Comparison of ENCODE assay signal across 8 cellular contexts in genomic region chr20:63537525-63538203, GRCh38. TPM values are rescaled to one million over a fixed set of nuclear protein-coding genes. Genes with fewer than 3 reads are reported as not detected.
DNase-seq lines count a peak whose midpoint lies in the region; ATAC-seq and TF ChIP-seq lines count a peak whose summit lies in the region.

No MANE protein-coding gene starts in this region.

- H3K9me3 Mint-ChIP-seq in nephron progenitor cell: no peaks in the 10 kb centered on the region
- H3K9me3 Mint-ChIP-seq in stimulated activated naive CD8-positive, alpha-beta T cell treated with anti-CD3 and anti-CD28 coated beads, Interleukin-15, amount 100 ng/mL, for 72 hours: no peaks in the 10 kb centered on the region

- peak; percentile 96 for DNase-seq in EL
- peak; percentile 84 for DNase-seq in KBM-7
- DNase-seq in Peyer's patch: peak; percentile 87 to 96 (median 96)
- DNase-seq in activated T-helper 1 cell treated with Interleukin-2 at 50 U/mL for 16 hours (ENCODE audit: low read depth): peak; percentile 84
- DNase-seq in fibroblast of peridontal ligament (ENCODE audit: extremely low read depth): peak; percentile 86
- peak; percentile 90 for DNase-seq in nephron progenitor cell
- DNase-seq in stimulated activated naive CD8-positive, alpha-beta T cell treated with anti-CD3 and anti-CD28 coated beads, Interleukin-15, amount 100 ng/mL, for 72 hours: peak; percentile 98 to 99

- no peaks in the 10 kb centered on the region for H3K27me3 Mint-ChIP-seq in nephron progenitor cell (ENCODE audit: low read depth, poor library complexity)
- no peaks in the 10 kb centered on the region for H3K27me3 Mint-ChIP-seq in stimulated activated naive CD8-positive, alpha-beta T cell treated with anti-CD3 and anti-CD28 coated beads, Interleukin-15, amount 100 ng/mL, for 72 hours

- TF ChIP-seq POLR2A in Peyer's patch (IDR thresholded peaks at IDR 0.05): peak; percentile 94 to 95

- H3K36me3 Mint-ChIP-seq in nephron progenitor cell (ENCODE audit: low read depth): no peaks in the 10 kb centered on the region

- peak overlapping the region; percentile 39 to 66 (median 52) for H3K4me3 ChIP-seq in Peyer's patch

- H3K36me3 ChIP-seq in Peyer's patch: no peaks in the 10 kb centered on the region

- in situ Hi-C loops in KBM-7 (cut with MboI; ENCODE audit: low pct_unique_long_range_greater_than_20kb, low sequenced_read_pairs): no loop called here

- H3K4me1 ChIP-seq in Peyer's patch: peaks cover 4 to 29% (median 19%) of the 10 kb centered on the region in 4 donors

- TF ChIP-seq CTCF in Peyer's patch (IDR thresholded peaks at IDR 0.05) (peak; percentile 97 to 99 (median 98)), nephron progenitor cell (IDR thresholded peaks at IDR 0.05) (peak; percentile 96)

- H3K27me3 ChIP-seq in Peyer's patch: no peaks in the 10 kb centered on the region

- H3K9me3 ChIP-seq in Peyer's patch: no peaks in the 10 kb centered on the region

- H3K27ac ChIP-seq in Peyer's patch: peak overlapping the region; percentile 73 to 98 (median 94)

- peak; percentile 84 for ATAC-seq in GM21737 (IDR thresholded peaks at IDR 0.05; ENCODE audit: unreplicated experiment)
- peak; percentile 96 for ATAC-seq in stimulated activated naive CD8-positive, alpha-beta T cell treated with anti-CD3 and anti-CD28 coated beads, Interleukin-15, amount 100 ng/mL, for 72 hours

- no peak overlapping the region for H3K27ac Mint-ChIP-seq in nephron progenitor cell
- H3K27ac Mint-ChIP-seq in stimulated activated naive CD8-positive, alpha-beta T cell treated with anti-CD3 and anti-CD28 coated beads, Interleukin-15, amount 100 ng/mL, for 72 hours: peak overlapping the region; percentile 67 to 90

- no peak overlapping the region for H3K4me3 Mint-ChIP-seq in nephron progenitor cell
- H3K4me3 Mint-ChIP-seq in stimulated activated naive CD8-positive, alpha-beta T cell treated with anti-CD3 and anti-CD28 coated beads, Interleukin-15, amount 100 ng/mL, for 72 hours: peak overlapping the region; percentile 73 to 78

- H3K4me1 Mint-ChIP-seq in nephron progenitor cell: peaks cover 6% of the 10 kb centered on the region
- peaks cover 34% of the 10 kb centered on the region for H3K4me1 Mint-ChIP-seq in stimulated activated naive CD8-positive, alpha-beta T cell treated with anti-CD3 and anti-CD28 coated beads, Interleukin-15, amount 100 ng/mL, for 72 hours

RNA-seq across cellular contexts. Expression of gene PTK6, which starts 0.5 kb away (rescaled TPM):
- 100 to 1,000 TPM in 1 of 4 donors, 10 to 100 TPM in 2, 1 to 10 TPM in 1; 8.3 to 109 (median 84.5) TPM for total RNA-seq in Peyer's patch

RNA-seq across cellular contexts. Expression of gene SRMS, which starts 9.9 kb away (rescaled TPM):
- total RNA-seq in Peyer's patch: not detected

RNA-seq across cellular contexts. Expression of gene FNDC11, which starts 16.3 kb away (rescaled TPM):
- under 1 TPM in 1 of 4 donors, not detected in 3; 0.67 TPM for total RNA-seq in Peyer's patch

RNA-seq across cellular contexts. Expression of gene PPDPF, which starts 17.1 kb away (rescaled TPM):
- 100 to 1,000 TPM in 3 of 4 donors, 10 to 100 TPM in 1; 94.1 to 435 (median 193) TPM for total RNA-seq in Peyer's patch

RNA-seq across cellular contexts. Expression of gene HELZ2, which starts 36.4 kb away (rescaled TPM):
- 10 to 100 TPM; 32.2 to 42.0 (median 38.4) TPM for total RNA-seq in Peyer's patch

Comparison
In these comparisons a context has a peak if more than half of its experiments do, and no peak if none do; other contexts are left out.
1. Peak in every context shown above with its lines: DNase-seq, ATAC-seq, H3K4me3 ChIP-seq and H3K27ac ChIP-seq.